In genomic region chr2:226060228-226060627, GRCh38 we compare ENCODE assay signal across 15 cellular contexts.
"Had no signal": no experiment of that assay in that cellular context is flagged by ENCODE, and none has a peak within 500 bp of the region (broad histone marks: within the 10 kb centered on the region; RNA-seq: fewer than 3 reads in every experiment).

No MANE protein-coding gene starts in this region.

- H3K4me3 ChIP-seq: ascending aorta, dorsolateral prefrontal cortex had no signal

- H3K27ac ChIP-seq: ascending aorta, dorsolateral prefrontal cortex, neutrophil, parathyroid adenoma had no signal

- ATAC-seq: activated CD4-positive, CD25-positive, alpha-beta regulatory T cell treated with anti-CD3 and anti-CD28 coated beads, Interleukin-2, amount 50 U/mL, for 24 hours; activated naive CD8-positive, alpha-beta T cell treated with anti-CD3 and anti-CD28 coated beads, Interleukin-2, amount 50 U/mL, for 24 hours; left lobe of liver; stimulated activated effector memory CD8-positive, alpha-beta T cell treated with anti-CD3 and anti-CD28 coated beads, Interleukin-12 subunit alpha, Interleukin-12 subunit beta, amount 100 ng/mL, for 72 hours had no signal

- H3K9me3 ChIP-seq: ascending aorta, neutrophil had no signal

- H3K36me3 ChIP-seq: ascending aorta, neutrophil had no signal

- FAIRE-seq: bronchial epithelial cell, keratinocyte had no signal

- H3K9ac ChIP-seq: parathyroid adenoma had no signal

- DNase-seq: activated naive CD4-positive, alpha-beta T cell treated with anti-CD3 and anti-CD28 coated beads for 36 hours; activated naive CD8-positive, alpha-beta T cell treated with anti-CD3 and anti-CD28 coated beads, Interleukin-2, amount 50 U/mL, for 24 hours; activated T-cell treated with anti-CD3 and anti-CD28 coated beads for 4 hours; dorsolateral prefrontal cortex; erythroblast; hippocampal formation; naive B cell had no signal

- H3K27me3 ChIP-seq: ascending aorta, neutrophil had no signal

- H3K4me1 ChIP-seq: ascending aorta had no signal

- H2AFZ ChIP-seq: parathyroid adenoma had no signal
